In the genomic region with DNA sequence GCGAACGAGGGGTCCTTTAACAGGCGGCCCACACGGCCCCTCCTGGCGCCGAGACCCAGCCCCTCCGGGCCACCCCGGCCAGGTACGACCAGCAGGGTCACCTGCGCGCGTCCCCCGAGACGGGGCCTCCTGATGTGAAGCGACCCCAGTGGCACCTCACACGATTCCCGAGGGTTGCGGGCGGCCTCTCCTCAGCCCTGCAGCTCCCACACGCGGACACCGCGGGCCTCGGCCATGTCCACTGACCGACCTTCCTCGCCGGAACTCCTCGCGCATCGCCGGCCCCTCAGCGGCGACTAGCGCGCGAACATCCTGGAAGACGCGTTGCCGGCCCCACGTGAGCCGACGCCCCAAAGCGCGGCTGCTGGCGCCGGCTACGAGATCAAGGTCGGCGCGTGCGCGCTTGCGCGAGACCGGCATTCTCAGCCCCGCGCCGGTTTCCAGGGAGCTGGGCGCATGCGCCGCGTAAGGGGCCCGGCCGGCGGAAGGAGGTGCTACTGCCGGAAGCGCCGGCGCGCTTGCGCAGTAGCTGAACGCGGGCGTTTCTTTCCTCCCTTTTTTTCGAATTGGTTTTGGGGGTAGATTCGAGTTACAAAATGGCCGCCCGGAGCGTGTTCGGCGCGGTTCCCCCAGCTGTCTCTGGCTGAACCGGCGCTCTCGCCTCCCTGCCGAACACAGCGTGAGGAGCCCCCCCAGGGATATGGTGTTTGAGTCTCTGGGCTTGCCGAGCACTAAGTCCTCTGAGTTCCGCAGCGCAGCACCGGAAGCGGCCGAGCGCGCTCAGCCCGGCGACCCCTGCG, we compare ENCODE assay signal across 8 cellular contexts. TPM values are rescaled to one million over a fixed set of nuclear protein-coding genes. Genes with fewer than 3 reads are reported as not detected.
DNase-seq lines count a peak whose midpoint lies in the region; FAIRE-seq and TF ChIP-seq lines count a peak whose summit lies in the region.

Gene NUP50 (plus strand): TSS at position 509 of the 800 bp plus-strand sequence. CDS start 4,253 bp downstream, outside the sequence.

- FAIRE-seq in H1 (lab: Jason Lieb, UNC): no peak

- H3K23ac ChIP-seq in H1 (ENCODE audit: insufficient read length) (no peak within 1 kb of the TSS), mesendoderm (ENCODE audit: low read length) (peak within 1 kb of the TSS; percentile 81)

- H3K4me2 ChIP-seq in H1 (ENCODE audit: insufficient read depth in 1 of 2, low read depth in 2 of 2, low read length in 2 of 2): peak within 1 kb of the TSS; percentile 88 to 93
- peak within 1 kb of the TSS; percentile 67 for H3K4me2 ChIP-seq in mesendoderm (ENCODE audit: low read length)

- no peaks in the 10 kb centered on the region for H3K9me3 ChIP-seq in H1 (ENCODE audit: insufficient read depth in 2 of 2, low read depth in 1 of 2, low read length in 1 of 2)

- no peak within 1 kb of the TSS for H2AK5ac ChIP-seq in H1 (ENCODE audit: low read depth, low read length)
- H2AK5ac ChIP-seq in mesendoderm (ENCODE audit: low read length): peak within 1 kb of the TSS; percentile 50

- peak within 1 kb of the TSS; percentile 87 for H4K91ac ChIP-seq in H1 (replicated peaks; ENCODE audit: insufficient read length, low read length)

- no peak within 1 kb of the TSS for H2BK120ac ChIP-seq in H1 (replicated peaks; ENCODE audit: low read depth, low read length)
- peak within 1 kb of the TSS; percentile 89 for H2BK120ac ChIP-seq in mesendoderm (ENCODE audit: low read depth, low read length)

- peaks cover 10% of the 10 kb centered on the region for H3K23me2 ChIP-seq in H1 (ENCODE audit: low read depth, low read length)

- H2BK15ac ChIP-seq in H1 (ENCODE audit: low read length): peak within 1 kb of the TSS; percentile 84; the same call in 1 of the 2 replicates
- H2BK15ac ChIP-seq in mesendoderm (replicated peaks; ENCODE audit: low read depth): no peak within 1 kb of the TSS

- no peak within 1 kb of the TSS for H2BK20ac ChIP-seq in H1 (ENCODE audit: low read length)

- H3K36me3 ChIP-seq in H1 (ENCODE audit: control insufficient read depth in 2 of 4, insufficient read depth in 4 of 4, low read length in 3 of 4) (peaks cover 0 to 11% (median 4%) of the 10 kb centered on the region in 4 experiments; a peak in 5 of 8 replicates), mesendoderm (ENCODE audit: control insufficient read depth, insufficient read depth, low read length) (peaks cover 2% of the 10 kb centered on the region)

- H3K27ac ChIP-seq in H1 (ENCODE audit: low read depth, low read length) (peak within 1 kb of the TSS; percentile 85), mesendoderm (ENCODE audit: low read depth, low read length) (peak within 1 kb of the TSS; percentile 93)

- POLR2A ChIA-PET in H1 (lab: Charles Lee; ENCODE audit: partially characterized antibody): interaction anchor here (0.6 to 4.0 kb wide), 23 partner anchors 9 to 348 kb away, joined by 3 to 33 read pairs (median 3); no protein-coding TSS in a partner anchor

- H3K18ac ChIP-seq in H1 (ENCODE audit: extremely low read depth, low read length) (peak within 1 kb of the TSS; percentile 93), mesendoderm (ENCODE audit: low read length) (peak within 1 kb of the TSS; percentile 100)

- DNase-seq in COLO829 (ENCODE audit: low spot score): peak; percentile 99
- peak; percentile 100 for DNase-seq in GM20000 (ENCODE audit: low spot score)
- peak; percentile 96 for DNase-seq in HT1080 (ENCODE audit: low read depth)
- DNase-seq in NOMO-1 treated with DMSO at 0.1 percent for 48 hours (lab: John Stamatoyannopoulos, UW; ENCODE audit: unreplicated experiment): peak; percentile 95
- DNase-seq in activated CD8-positive, alpha-beta memory T cell treated with anti-CD3 and anti-CD28 coated beads for 4 hours (ENCODE audit: low read depth in 2 of 2): peak; percentile 91 to 92
- peak; percentile 93 to 97 for DNase-seq in H1 (ENCODE audit: low read depth in 1 of 2, low spot score in 2 of 2)
- DNase-seq in mesendoderm: peak; percentile 98
- DNase-seq in stimulated activated CD8-positive, alpha-beta memory T cell treated with anti-CD3 and anti-CD28 coated beads, Interleukin-15, amount 100 ng/mL, for 1 hour (ENCODE audit: low read depth): peak; percentile 90

- H3K56ac ChIP-seq in H1 (replicated peaks; ENCODE audit: insufficient read length, low read depth, low read length) (peak within 1 kb of the TSS; percentile 92), mesendoderm (ENCODE audit: low read length) (peak within 1 kb of the TSS; percentile 99)

- H2BK12ac ChIP-seq in H1 (ENCODE audit: low read depth, low read length): no peak within 1 kb of the TSS

- H3K4ac ChIP-seq in H1 (replicated peaks; ENCODE audit: insufficient read length, low read depth, low read length) (peak within 1 kb of the TSS; percentile 79), mesendoderm (ENCODE audit: low read depth, low read length) (peak within 1 kb of the TSS; percentile 99)

- no peak within 1 kb of the TSS; the same call in 1 of the 2 replicates for H2AFZ ChIP-seq in H1 (ENCODE audit: low read length)

- 1% methylated on average over 92 of the region's 98 CpGs; no CpG with 5 or more reads in 1 of the 2 experiments for WGBS in H1 (ENCODE audit: extremely low coverage in 1 of 2, insufficient coverage in 1 of 2, insufficient read length in 1 of 2, insufficient replicate concordance in 2 of 2, low coverage in 1 of 2, low lambda C conversion rate in 2 of 2, missing lambda C conversion rate in 1 of 2), 2 experiments
- no CpG with 5 or more reads among the region's 98 CpGs for WGBS in mesendoderm (ENCODE audit: extremely low coverage, insufficient coverage, low lambda C conversion rate)

- TF ChIP-seq CTCF in GM20000 (IDR thresholded peaks at IDR 0.05; ENCODE audit: extremely low read depth, missing control alignments) (no peak), H1 (IDR thresholded peaks at IDR 0.05; ENCODE audit: control extremely low read depth in 1 of 3, insufficient read depth in 1 of 3, low read depth in 1 of 3, low read length in 3 of 3) (no peak)

- peaks cover 22 to 88% of the 10 kb centered on the region in 2 experiments for H3K79me2 ChIP-seq in H1 (ENCODE audit: control insufficient read depth in 1 of 2, insufficient read depth in 2 of 2, low read length in 2 of 2)
- H3K79me2 ChIP-seq in mesendoderm (ENCODE audit: control insufficient read depth, insufficient read depth, low read length): peaks cover 61% of the 10 kb centered on the region

- H3K14ac ChIP-seq in H1 (ENCODE audit: insufficient read length): no peak within 1 kb of the TSS

- H3K4me3 ChIP-seq in H1 (ENCODE audit: extremely low read depth in 1 of 4, insufficient read depth in 2 of 4, low read depth in 3 of 4, low read length in 4 of 4) (peak within 1 kb of the TSS; percentile 85 to 91 (median 90)), mesendoderm (ENCODE audit: low read length) (peak within 1 kb of the TSS; percentile 96)

- H4K20me1 ChIP-seq in H1 (replicated peaks in 1 of 2; ENCODE audit: control insufficient read depth in 1 of 2, insufficient read depth in 2 of 2, low read length in 2 of 2): peaks cover 13 to 18% of the 10 kb centered on the region in 2 experiments

- peak within 1 kb of the TSS; percentile 79 to 92 (median 86) for H3K9ac ChIP-seq in H1 (replicated peaks in 1 of 4; ENCODE audit: extremely low read depth in 1 of 4, low read depth in 3 of 4, low read length in 3 of 4)
- H3K9ac ChIP-seq in mesendoderm (ENCODE audit: low read length): peak within 1 kb of the TSS; percentile 98

- TF ChIP-seq EP300 in H1 (IDR thresholded peaks at IDR 0.05; ENCODE audit: borderline replicate concordance in 1 of 2, low read depth in 2 of 2, low read length in 2 of 2): no peak

- H2BK5ac ChIP-seq in H1 (ENCODE audit: low read depth, low read length): peak within 1 kb of the TSS; percentile 90
- peak within 1 kb of the TSS; percentile 89 for H2BK5ac ChIP-seq in mesendoderm (ENCODE audit: low read length)

- CTCF ChIA-PET in H1 (lab: Charles Lee; ENCODE audit: partially characterized antibody): interaction anchor here (0.6 to 2.1 kb wide), 2 partner anchors 39 to 83 kb away, joined by 4 to 7 read pairs; no protein-coding TSS in a partner anchor

- TF ChIP-seq POLR2A in H1 (IDR thresholded peaks at IDR 0.05; ENCODE audit: control extremely low read depth in 1 of 2, low read depth in 2 of 2, low read length in 2 of 2): peak; percentile 89

- H3K4me1 ChIP-seq in H1 (replicated peaks in 1 of 4; ENCODE audit: control insufficient read depth in 3 of 4, insufficient read depth in 4 of 4, low read length in 3 of 4): peaks cover 3 to 17% (median 10%) of the 10 kb centered on the region in 4 experiments; a peak in 6 of 7 replicates
- H3K4me1 ChIP-seq in mesendoderm (ENCODE audit: control insufficient read depth, low read depth, low read length): peaks cover 13% of the 10 kb centered on the region

- H4K5ac ChIP-seq in H1 (ENCODE audit: insufficient read length, low read depth, low read length): peak within 1 kb of the TSS; percentile 92
- no peak within 1 kb of the TSS for H4K5ac ChIP-seq in mesendoderm (ENCODE audit: low read length)

- 0 out of 4 replicates have a peak, but pooled peaks of 1 of the 2 experiments have one; percentile 3 for TF ChIP-seq RAD21 in H1 (IDR thresholded peaks at IDR 0.05 in 1 of 2, conservative IDR thresholded peaks at IDR 0.05 in 1 of 2; ENCODE audit: low read depth in 2 of 2, low read length in 2 of 2)

- H3K79me1 ChIP-seq in H1 (ENCODE audit: low read depth, low read length): 0 out of 2 replicates have a peak, but pooled peaks cover 2% of the 10 kb centered on the region
- H3K79me1 ChIP-seq in mesendoderm (ENCODE audit: low read length): peaks cover 8% of the 10 kb centered on the region

- H4K8ac ChIP-seq in H1 (ENCODE audit: extremely low read depth, insufficient read depth, low read length) (peak within 1 kb of the TSS; percentile 96; the same call in 1 of the 2 replicates), mesendoderm (ENCODE audit: low read depth, low read length) (peak within 1 kb of the TSS; percentile 30)

- H3K27me3 ChIP-seq in H1 (replicated peaks in 1 of 4; ENCODE audit: control insufficient read depth in 3 of 4, extremely low read depth in 1 of 4, insufficient read depth in 3 of 4, low read length in 3 of 4) (no peaks in the 10 kb centered on the region), mesendoderm (ENCODE audit: insufficient read depth, low read length, poor library complexity) (no peaks in the 10 kb centered on the region)

RNA-seq across cellular contexts. Expression of gene NUP50, which starts in this region (rescaled TPM):
- 124 and 160 TPM in 2 replicates for total RNA-seq in HT1080 (2014; rRNA removed; shearing (Covaris generic))
- polyA plus RNA-seq in HT1080 (2015; cell fraction: cytosol; rRNA removed): 55.6 and 61.8 TPM in 2 replicates
- 76.3 and 84.0 TPM in 2 replicates for polyA plus RNA-seq in HT1080 (2015; cell fraction: nucleus; rRNA removed)
- total RNA-seq in H1 (2021; fragmentation: NEBNext Ultra II Directional; extraction: Animal tissue kit (Norgen Biotek cat#: 25700)): 112 and 118 TPM in 2 replicates
- polyA plus RNA-seq in H1 (2011; rRNA removed): 16.4 and 20.0 TPM in 2 replicates
- polyA plus RNA-seq in H1 (2011; cell fraction: cytosol; rRNA removed): 21.3 TPM
- polyA plus RNA-seq in H1 (2011; cell fraction: nucleus; rRNA removed): 56.5 TPM
- 45.2 to 74.0 TPM (median 59.8 TPM) in 4 replicates for polyA plus RNA-seq in H1 (2012, experiment 1 of 2)
- polyA plus RNA-seq in H1 (2012, experiment 2 of 2): 3.5 TPM
- 49.7 TPM for polyA plus RNA-seq in H1 (2013, experiment 1 of 2)
- 48.2 TPM for polyA plus RNA-seq in H1 (2013, experiment 2 of 2)
- polyA minus RNA-seq in H1 (2011; rRNA and poly(A)+ RNA removed): 108 and 121 TPM in 2 replicates
- polyA minus RNA-seq in H1 (2011; cell fraction: cytosol; rRNA and poly(A)+ RNA removed): 35.6 TPM
- polyA minus RNA-seq in H1 (2011; cell fraction: nucleus; rRNA and poly(A)+ RNA removed): 45.5 TPM
- 68.7 TPM for polyA plus RNA-seq in mesendoderm (2013, experiment 1 of 2)
- polyA plus RNA-seq in mesendoderm (2013, experiment 2 of 2): 68.1 TPM

Comparison
In these comparisons a context has a peak if more than half of its experiments do, and no peak if none do; other contexts are left out.
1. Peak in every context shown above with its lines: DNase-seq, H3K4me3 ChIP-seq and H3K27ac ChIP-seq.